ENCODE assay signal across 17 cellular contexts in genomic region chr19:51784109-51784785, GRCh38. TPM values are rescaled to one million over a fixed set of nuclear protein-coding genes. Genes with fewer than 3 reads are reported as not detected.
DNase-seq lines count a peak whose midpoint lies in the region; ATAC-seq, FAIRE-seq and TF ChIP-seq lines count a peak whose summit lies in the region.
"Had no signal": no experiment of that assay in that cellular context is flagged by ENCODE, and none has a peak within 500 bp of the region (broad histone marks: within the 10 kb centered on the region; RNA-seq: fewer than 3 reads in every experiment).

No MANE protein-coding gene starts in this region.

- H3K4me2 ChIP-seq in PC-3 (ENCODE audit: low read length) (peak overlapping the region; percentile 15), trophoblast cell (ENCODE audit: low read length) (no peak overlapping the region), PC-9 (no peak overlapping the region)

- no peak overlapping the region for H2BK12ac ChIP-seq in trophoblast cell (ENCODE audit: low read length)

- no peak overlapping the region for H3K14ac ChIP-seq in trophoblast cell (ENCODE audit: low read length)

- H4K8ac ChIP-seq in trophoblast cell (ENCODE audit: low read depth, low read length), result no peak overlapping the region

- TF ChIP-seq CTCF in PC-3 (conservative IDR thresholded peaks at IDR 0.05; ENCODE audit: low read depth, low read length), result no peak
- no peak for TF ChIP-seq CTCF in foreskin keratinocyte (conservative IDR thresholded peaks at IDR 0.05)
- no peak for TF ChIP-seq CTCF in PC-9 (conservative IDR thresholded peaks at IDR 0.05)

- no peak overlapping the region for H3K4ac ChIP-seq in trophoblast cell (ENCODE audit: low read depth, low read length)

- H3K9me2 ChIP-seq in PC-3 (replicated peaks; ENCODE audit: low read length) (no peaks in the 10 kb centered on the region), PC-9 (ENCODE audit: insufficient read depth) (no peaks in the 10 kb centered on the region)

- no peak overlapping the region for H2BK120ac ChIP-seq in trophoblast cell (ENCODE audit: insufficient read depth, low read length, poor library complexity)

- CTCF ChIA-PET in PC-3 (lab: Charles Lee), result no interaction called here
- CTCF ChIA-PET in PC-9 (lab: Charles Lee), result interaction anchor here (0.8 kb wide), 1 partner anchor 363 kb away, joined by 3 read pairs; no protein-coding TSS in a partner anchor

- no peak overlapping the region for H3K4me3 ChIP-seq in PC-3 (ENCODE audit: low read length)
- no peak overlapping the region for H3K4me3 ChIP-seq in trophoblast cell (ENCODE audit: low read depth, low read length)
- H3K4me3 ChIP-seq in PC-9, result no peak overlapping the region

- no TSS peak for BruUV-seq in PC-3 (replicated peaks; lab: Mats Ljungman, UMichigan)
- BruUV-seq in PC-9 (replicated peaks; lab: Mats Ljungman, UMichigan), result no TSS peak

- H3K27me3 Mint-ChIP-seq in stimulated activated naive CD8-positive, alpha-beta T cell treated with anti-CD3 and anti-CD28 coated beads, Interleukin-15, amount 100 ng/mL, for 72 hours, result peaks cover 26% of the 10 kb centered on the region

- no peak overlapping the region for H2BK5ac ChIP-seq in trophoblast cell (ENCODE audit: low read depth, low read length, poor library complexity)

- peak overlapping the region; percentile 70 for H3K27ac ChIP-seq in PC-3 (ENCODE audit: low read length)
- peak overlapping the region; percentile 64 for H3K27ac ChIP-seq in foreskin keratinocyte
- peak overlapping the region; percentile 45 for H3K27ac ChIP-seq in trophoblast cell (ENCODE audit: low read depth, low read length)
- no peak overlapping the region for H3K27ac ChIP-seq in PC-9

- H2AFZ ChIP-seq in PC-3 (ENCODE audit: low read length) (no peak overlapping the region), trophoblast cell (ENCODE audit: insufficient read depth, low read length, poor library complexity) (no peak overlapping the region), PC-9 (no peak overlapping the region)

- DNase-seq in GM12891 (ENCODE audit: insufficient read length, low spot score) (no peak), PC-3 (no peak), foreskin keratinocyte (no peak), trophoblast cell (peak in 1 of 2 donors; percentile 17), midbrain (lab: John Stamatoyannopoulos, UW) (no peak), PC-9 (no peak)
- no peak for DNase-seq in stimulated activated naive CD8-positive, alpha-beta T cell treated with anti-CD3 and anti-CD28 coated beads, Interleukin-15, amount 100 ng/mL, for 72 hours
- DNase-seq: activated CD4-positive, CD25-positive, alpha-beta regulatory T cell; amniotic stem cell; DND-41; effector CD4-positive, alpha-beta T cell; natural killer cell; NCI-H1436; NCI-H446 treated with DMSO at 0.1 percent for 48 hours had no signal

- no peak overlapping the region for H3K18ac ChIP-seq in trophoblast cell (ENCODE audit: low read length)

- peaks cover 11% of the 10 kb centered on the region for H3K79me1 ChIP-seq in trophoblast cell (ENCODE audit: low read length)

- H3K9ac ChIP-seq in PC-3 (ENCODE audit: low read length), result no peak overlapping the region
- H3K9ac ChIP-seq in trophoblast cell (ENCODE audit: low read length), result no peak overlapping the region

- no peak for ATAC-seq in PC-3
- ATAC-seq in foreskin keratinocyte, result no peak
- no peak for ATAC-seq in stimulated activated naive CD8-positive, alpha-beta T cell treated with anti-CD3 and anti-CD28 coated beads, Interleukin-15, amount 100 ng/mL, for 72 hours

- no peaks in the 10 kb centered on the region for H3K4me1 Mint-ChIP-seq in stimulated activated naive CD8-positive, alpha-beta T cell treated with anti-CD3 and anti-CD28 coated beads, Interleukin-15, amount 100 ng/mL, for 72 hours
- H3K4me1 Mint-ChIP-seq: mesothelial cell of epicardium, natural killer cell had no signal

- H2AK5ac ChIP-seq in trophoblast cell (ENCODE audit: low read length), result no peak overlapping the region

- no peak overlapping the region for H4K12ac ChIP-seq in trophoblast cell (ENCODE audit: low read depth, low read length)

- peaks cover 5 to 13% of the 10 kb centered on the region in 2 donors for H3K9me3 Mint-ChIP-seq in stimulated activated naive CD8-positive, alpha-beta T cell treated with anti-CD3 and anti-CD28 coated beads, Interleukin-15, amount 100 ng/mL, for 72 hours

- no peak overlapping the region for H3K23ac ChIP-seq in trophoblast cell (ENCODE audit: low read length)

- intact Hi-C loops in PC-3 (cut with micrococcal nuclease) (no loop called here), PC-9 (cut with micrococcal nuclease; ENCODE audit: unreplicated experiment) (no loop called here)

- H3K4me1 ChIP-seq in PC-3 (ENCODE audit: insufficient read depth, low read length) (peaks cover 31% of the 10 kb centered on the region), foreskin keratinocyte (no peaks in the 10 kb centered on the region), trophoblast cell (ENCODE audit: control insufficient read depth in 1 of 2, insufficient read depth in 2 of 2, low read length in 2 of 2) (peaks cover 6 to 9% of the 10 kb centered on the region in 2 experiments), PC-9 (replicated peaks; ENCODE audit: insufficient read depth) (no peaks in the 10 kb centered on the region)

- H3K36me3 ChIP-seq in PC-3 (ENCODE audit: low read depth, low read length) (no peaks in the 10 kb centered on the region), trophoblast cell (ENCODE audit: control insufficient read depth in 1 of 2, insufficient read depth in 2 of 2, low read length in 2 of 2) (no peaks in the 10 kb centered on the region), PC-9 (ENCODE audit: low read depth) (no peaks in the 10 kb centered on the region)

- H3K9me3 ChIP-seq in PC-3 (ENCODE audit: low read length) (no peaks in the 10 kb centered on the region), trophoblast cell (ENCODE audit: insufficient read depth, low read depth, low read length) (no peaks in the 10 kb centered on the region), PC-9 (ENCODE audit: insufficient read depth, low read depth) (no peaks in the 10 kb centered on the region)

- H3K27me3 ChIP-seq in PC-3 (ENCODE audit: low read length), result peaks cover 16% of the 10 kb centered on the region; the same call in 1 of the 2 replicates
- H3K27me3 ChIP-seq in foreskin keratinocyte, result no peaks in the 10 kb centered on the region
- no peaks in the 10 kb centered on the region for H3K27me3 ChIP-seq in trophoblast cell (ENCODE audit: insufficient read depth, low read length)
- peaks cover 23% of the 10 kb centered on the region for H3K27me3 ChIP-seq in PC-9 (ENCODE audit: insufficient read depth, low read depth)

- H3F3A ChIP-seq in PC-3 (ENCODE audit: low read length, unreplicated experiment) (no peaks in the 10 kb centered on the region), PC-9 (ENCODE audit: insufficient read depth, low read depth) (no peaks in the 10 kb centered on the region)

- POLR2A ChIA-PET in PC-3 (lab: Charles Lee; ENCODE audit: unreplicated experiment) (no interaction called here), PC-9 (lab: Charles Lee; ENCODE audit: unreplicated experiment) (no interaction called here)

- H4K20me1 ChIP-seq in PC-3 (ENCODE audit: low read length), result no peaks in the 10 kb centered on the region
- H4K20me1 ChIP-seq in PC-9 (ENCODE audit: insufficient read depth), result no peaks in the 10 kb centered on the region; the same call in 1 of the 2 replicates

- WGBS in trophoblast cell (ENCODE audit: extremely low coverage, insufficient coverage, insufficient read length), result no CpG with 5 or more reads among the region's 6 CpGs

- H3K79me2 ChIP-seq in PC-3 (ENCODE audit: low read length) (no peaks in the 10 kb centered on the region), trophoblast cell (ENCODE audit: control insufficient read depth, insufficient read depth, low read length, poor library complexity) (no peaks in the 10 kb centered on the region), PC-9 (ENCODE audit: low read depth) (no peaks in the 10 kb centered on the region)

- TF ChIP-seq POLR2A in GM12891 (IDR thresholded peaks at IDR 0.05; ENCODE audit: low read depth, low read length), result no peak

- H4K91ac ChIP-seq in trophoblast cell (ENCODE audit: low read depth, low read length), result no peak overlapping the region

- H3K4me3 Mint-ChIP-seq in stimulated activated naive CD8-positive, alpha-beta T cell treated with anti-CD3 and anti-CD28 coated beads, Interleukin-15, amount 100 ng/mL, for 72 hours, result no peak overlapping the region
- H3K4me3 Mint-ChIP-seq: mesothelial cell of epicardium, natural killer cell had no signal

- no peak overlapping the region for H3K27ac Mint-ChIP-seq in stimulated activated naive CD8-positive, alpha-beta T cell treated with anti-CD3 and anti-CD28 coated beads, Interleukin-15, amount 100 ng/mL, for 72 hours
- H3K27ac Mint-ChIP-seq: mesothelial cell of epicardium, natural killer cell had no signal

- peak; percentile 13 for FAIRE-seq in GM12891 (lab: Jason Lieb, UNC)
- FAIRE-seq: colon, GM18507 had no signal

TF ChIP-seq in GM12891, 5 proteins besides CTCF, POLR2A, EP300 and RAD21:
- TF ChIP-seq PAX5 (IDR thresholded peaks at IDR 0.05; ENCODE audit: insufficient read depth, low read length, severe bottlenecking) (no peak), POU2F2 (IDR thresholded peaks at IDR 0.05; ENCODE audit: low read depth, low read length) (no peak), SPI1 (IDR thresholded peaks at IDR 0.05; ENCODE audit: low read depth, low read length) (no peak), POLR2AphosphoS5 (IDR thresholded peaks at IDR 0.05; ENCODE audit: low read depth, low read length) (no peak), TAF1 (IDR thresholded peaks at IDR 0.05; ENCODE audit: low read depth, low read length) (no peak)

RNA-seq across cellular contexts. Expression of gene FPR3, which starts 10.7 kb away (rescaled TPM):
- not detected for polyA plus RNA-seq in GM12891 (2012; ENCODE audit: low read depth, missing spikeins)
- total RNA-seq in PC-3 (2014; rRNA removed) (0.17 and 0.26 TPM in 2 replicates), foreskin keratinocyte (not detected in 2 replicates), PC-9 (2021) (not detected in 2 replicates)
- not detected in 2 replicates for polyA plus RNA-seq in foreskin keratinocyte
- 0.03 and 0.04 TPM in 2 replicates for polyA plus RNA-seq in trophoblast cell (2013)
- total RNA-seq: mesothelial cell of epicardium had no signal

RNA-seq across cellular contexts. Expression of gene FPR2, which starts 23.3 kb away (rescaled TPM):
- polyA plus RNA-seq in GM12891 (2012; ENCODE audit: low read depth, missing spikeins), result not detected
- not detected in 2 replicates for total RNA-seq in PC-3 (2014; rRNA removed)
- not detected in 2 replicates for total RNA-seq in foreskin keratinocyte
- polyA plus RNA-seq in foreskin keratinocyte, result not detected in 2 replicates
- not detected in 2 replicates for polyA plus RNA-seq in trophoblast cell (2013)
- total RNA-seq in PC-9 (2021), result not detected in 2 replicates
- total RNA-seq: mesothelial cell of epicardium had no signal

RNA-seq across cellular contexts. Expression of gene FPR1, which starts 32.6 kb away (rescaled TPM):
- polyA plus RNA-seq in GM12891 (2012; ENCODE audit: low read depth, missing spikeins), result not detected
- total RNA-seq in PC-3 (2014; rRNA removed) (0.46 and 0.55 TPM in 2 replicates), foreskin keratinocyte (0.46 TPM in 1 of 2 replicates, not detected in the other), PC-9 (2021) (not detected in 2 replicates)
- 0.40 TPM in 1 of 2 replicates, not detected in the other for polyA plus RNA-seq in foreskin keratinocyte
- polyA plus RNA-seq in trophoblast cell (2013), result 0.18 and 0.22 TPM in 2 replicates
- total RNA-seq: mesothelial cell of epicardium had no signal
